ENCODE assay signal across 17 cellular contexts in genomic region chr10:93501650-93502049, GRCh38. TPM values are rescaled to one million over a fixed set of nuclear protein-coding genes. Genes with fewer than 3 reads are reported as not detected.
"Had no signal": no experiment of that assay in that cellular context is flagged by ENCODE, and none has a peak within 500 bp of the region (broad histone marks: within the 10 kb centered on the region; RNA-seq: fewer than 3 reads in every experiment).

No MANE protein-coding gene starts in this region.

- ATAC-seq: activated CD4-positive, CD25-positive, alpha-beta regulatory T cell treated with anti-CD3 and anti-CD28 coated beads, Interleukin-2, amount 50 U/mL, for 24 hours; left lobe of liver had no signal

- H3K9me3 Mint-ChIP-seq: activated CD4-positive, alpha-beta memory T cell treated with anti-CD3 and anti-CD28 coated beads for 36 hours; naive B cell had no signal

- H3K27me3 Mint-ChIP-seq: activated CD4-positive, alpha-beta memory T cell treated with anti-CD3 and anti-CD28 coated beads for 36 hours; naive B cell had no signal

- DNase-seq: activated CD4-positive, alpha-beta memory T cell treated with anti-CD3 and anti-CD28 coated beads for 36 hours; dorsolateral prefrontal cortex; erythroblast; hippocampal formation; naive B cell; sigmoid colon; spleen; stomach; SW 1271; T-helper 9 cell; testis; upper lobe of left lung had no signal

- H3K4me3 Mint-ChIP-seq: activated CD4-positive, alpha-beta memory T cell treated with anti-CD3 and anti-CD28 coated beads for 36 hours; naive B cell had no signal

- H3K36me3 Mint-ChIP-seq: naive B cell had no signal

- H3K27ac Mint-ChIP-seq: activated CD4-positive, alpha-beta memory T cell treated with anti-CD3 and anti-CD28 coated beads for 36 hours; naive B cell had no signal

- H3K27ac ChIP-seq: ascending aorta, breast epithelium, dorsolateral prefrontal cortex, parathyroid adenoma, sigmoid colon, spleen, stomach, testis, upper lobe of left lung had no signal

RNA-seq across cellular contexts. Expression of gene CEP55, which starts 5.2 kb away (rescaled TPM):
- total RNA-seq: ascending aorta had no signal
